Comparison of ENCODE assay signal across 1 cellular context in the genomic region with DNA sequence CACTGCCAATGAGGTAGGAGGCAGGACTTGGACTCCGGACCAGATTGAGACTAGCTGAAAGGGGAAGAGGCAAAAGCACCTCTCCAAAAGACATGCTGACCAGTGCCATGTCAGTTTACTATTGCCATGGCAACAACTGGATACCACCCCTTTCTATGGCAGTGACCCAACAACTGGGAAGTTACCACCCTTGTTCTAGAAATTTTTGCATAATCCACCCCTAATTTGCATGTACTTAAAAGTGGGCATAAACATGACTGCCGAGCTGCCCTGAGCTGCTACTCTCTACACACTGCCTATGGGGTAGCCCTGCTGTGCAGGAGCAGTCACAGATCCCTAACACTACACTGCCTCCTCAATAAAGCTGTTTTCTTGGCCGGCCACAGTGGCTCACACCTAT.
TF ChIP-seq lines count a peak whose summit lies in the region.

No MANE protein-coding gene starts in this region.

TF ChIP-seq in GM12878, 131 proteins besides CTCF, POLR2A, EP300 and RAD21:
- TF ChIP-seq FOXK2 (IDR thresholded peaks at IDR 0.05), result no peak
- TF ChIP-seq DPF2 (IDR thresholded peaks at IDR 0.05), result no peak
- no peak for TF ChIP-seq CHD2 (IDR thresholded peaks at IDR 0.05; ENCODE audit: borderline replicate concordance, low read depth, low read length)
- TF ChIP-seq NFIC (IDR thresholded peaks at IDR 0.05; ENCODE audit: low read depth, low read length), result no peak
- TF ChIP-seq JUNB (IDR thresholded peaks at IDR 0.05), result no peak
- TF ChIP-seq, protein P1, sequence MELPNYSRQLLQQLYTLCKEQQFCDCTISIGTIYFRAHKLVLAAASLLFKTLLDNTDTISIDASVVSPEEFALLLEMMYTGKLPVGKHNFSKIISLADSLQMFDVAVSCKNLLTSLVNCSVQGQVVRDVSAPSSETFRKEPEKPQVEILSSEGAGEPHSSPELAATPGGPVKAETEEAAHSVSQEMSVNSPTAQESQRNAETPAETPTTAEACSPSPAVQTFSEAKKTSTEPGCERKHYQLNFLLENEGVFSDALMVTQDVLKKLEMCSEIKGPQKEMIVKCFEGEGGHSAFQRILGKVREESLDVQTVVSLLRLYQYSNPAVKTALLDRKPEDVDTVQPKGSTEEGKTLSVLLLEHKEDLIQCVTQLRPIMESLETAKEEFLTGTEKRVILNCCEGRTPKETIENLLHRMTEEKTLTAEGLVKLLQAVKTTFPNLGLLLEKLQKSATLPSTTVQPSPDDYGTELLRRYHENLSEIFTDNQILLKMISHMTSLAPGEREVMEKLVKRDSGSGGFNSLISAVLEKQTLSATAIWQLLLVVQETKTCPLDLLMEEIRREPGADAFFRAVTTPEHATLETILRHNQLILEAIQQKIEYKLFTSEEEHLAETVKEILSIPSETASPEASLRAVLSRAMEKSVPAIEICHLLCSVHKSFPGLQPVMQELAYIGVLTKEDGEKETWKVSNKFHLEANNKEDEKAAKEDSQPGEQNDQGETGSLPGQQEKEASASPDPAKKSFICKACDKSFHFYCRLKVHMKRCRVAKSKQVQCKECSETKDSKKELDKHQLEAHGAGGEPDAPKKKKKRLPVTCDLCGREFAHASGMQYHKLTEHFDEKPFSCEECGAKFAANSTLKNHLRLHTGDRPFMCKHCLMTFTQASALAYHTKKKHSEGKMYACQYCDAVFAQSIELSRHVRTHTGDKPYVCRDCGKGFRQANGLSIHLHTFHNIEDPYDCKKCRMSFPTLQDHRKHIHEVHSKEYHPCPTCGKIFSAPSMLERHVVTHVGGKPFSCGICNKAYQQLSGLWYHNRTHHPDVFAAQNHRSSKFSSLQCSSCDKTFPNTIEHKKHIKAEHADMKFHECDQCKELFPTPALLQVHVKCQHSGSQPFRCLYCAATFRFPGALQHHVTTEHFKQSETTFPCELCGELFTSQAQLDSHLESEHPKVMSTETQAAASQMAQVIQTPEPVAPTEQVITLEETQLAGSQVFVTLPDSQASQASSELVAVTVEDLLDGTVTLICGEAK (IDR thresholded peaks at IDR 0.05; ENCODE audit: borderline replicate concordance), result no peak
- TF ChIP-seq MTA2 (IDR thresholded peaks at IDR 0.05; ENCODE audit: low read depth), result no peak
- TF ChIP-seq EGR1 (IDR thresholded peaks at IDR 0.05; ENCODE audit: borderline replicate concordance in 1 of 2, low read depth in 2 of 2, low read length in 2 of 2), result no peak
- TF ChIP-seq POLR2AphosphoS5 (IDR thresholded peaks at IDR 0.05; ENCODE audit: low read length), result no peak
- TF ChIP-seq PML (IDR thresholded peaks at IDR 0.05; ENCODE audit: low read length), result no peak
- TF ChIP-seq CHD1 (IDR thresholded peaks at IDR 0.05; ENCODE audit: low read depth, low read length), result no peak
- TF ChIP-seq BCL11A (IDR thresholded peaks at IDR 0.05; ENCODE audit: low read depth, low read length), result no peak
